8 cellular contexts compared by ENCODE assay signal in genomic region chr12:110743571-110744093, GRCh38. TPM values are rescaled to one million over a fixed set of nuclear protein-coding genes. Genes with fewer than 3 reads are reported as not detected.
DNase-seq lines count a peak whose midpoint lies in the region; ATAC-seq and TF ChIP-seq lines count a peak whose summit lies in the region.

No MANE protein-coding gene starts in this region.

- intact Hi-C loops in activated naive CD4-positive, alpha-beta T cell treated with anti-CD3 and anti-CD28 coated beads for 36 hours (cut with micrococcal nuclease), result loop anchor here (5.0 to 10.0 kb wide), 4 partner anchors 461 to 1101 kb away; partner anchors contain the start of genes ANKRD13A, ATP2A2, GIT2 and MAPKAPK5

- peak overlapping the region; percentile 99 for H3K4me3 Mint-ChIP-seq in activated naive CD4-positive, alpha-beta T cell treated with anti-CD3 and anti-CD28 coated beads for 36 hours
- H3K4me3 Mint-ChIP-seq in WTC11 (peak overlapping the region; percentile 99), glutamatergic neuron (ENCODE audit: unreplicated experiment) (peak overlapping the region; percentile 96)

- H3K27me3 Mint-ChIP-seq in activated naive CD4-positive, alpha-beta T cell treated with anti-CD3 and anti-CD28 coated beads for 36 hours (ENCODE audit: low read depth), result no peaks in the 10 kb centered on the region
- H3K27me3 Mint-ChIP-seq in WTC11 (ENCODE audit: low read depth), result no peaks in the 10 kb centered on the region; the same call in 1 of the 2 replicates
- H3K27me3 Mint-ChIP-seq in glutamatergic neuron (ENCODE audit: unreplicated experiment), result peaks cover 14% of the 10 kb centered on the region

- H3K36me3 Mint-ChIP-seq in activated naive CD4-positive, alpha-beta T cell treated with anti-CD3 and anti-CD28 coated beads for 36 hours (ENCODE audit: low read depth), result peaks cover 27% of the 10 kb centered on the region
- H3K36me3 Mint-ChIP-seq in WTC11 (peaks cover 14% of the 10 kb centered on the region), glutamatergic neuron (ENCODE audit: unreplicated experiment) (peaks cover 6% of the 10 kb centered on the region)

- TF ChIP-seq CTCF in WTC11 (IDR thresholded peaks at IDR 0.05) (no peak), glutamatergic neuron (IDR thresholded peaks at IDR 0.05; ENCODE audit: partially characterized antibody, unreplicated experiment) (no peak), omental fat pad (IDR thresholded peaks at IDR 0.05) (no peak)

- H3K9me3 Mint-ChIP-seq in activated naive CD4-positive, alpha-beta T cell treated with anti-CD3 and anti-CD28 coated beads for 36 hours, result no peaks in the 10 kb centered on the region
- H3K9me3 Mint-ChIP-seq in WTC11, result no peaks in the 10 kb centered on the region
- H3K9me3 Mint-ChIP-seq in glutamatergic neuron (ENCODE audit: unreplicated experiment), result peaks cover 11% of the 10 kb centered on the region

- CTCF ChIA-PET in activated naive CD4-positive, alpha-beta T cell treated with anti-CD3 and anti-CD28 coated beads for 36 hours (lab: Charles Lee), result interaction anchor here (0.6 to 1.6 kb wide), 2 partner anchors 25 to 83 kb away, joined by 3 to 6 read pairs; no protein-coding TSS in a partner anchor
- CTCF ChIA-PET in WTC11 (lab: Charles Lee), result interaction anchor here (0.6 kb wide), 3 partner anchors 12 to 477 kb away, joined by 3 read pairs; no protein-coding TSS in a partner anchor

- ATAC-seq in WTC11, result peak; percentile 10
- peak; percentile 33 for ATAC-seq in omental fat pad (ENCODE audit: low FRiP score)
- no peak for ATAC-seq in GM21723 (IDR thresholded peaks at IDR 0.05; ENCODE audit: unreplicated experiment)
- no peak for ATAC-seq in GM18502 (IDR thresholded peaks at IDR 0.05; ENCODE audit: poor library complexity, unreplicated experiment)

- H3K27ac Mint-ChIP-seq in activated naive CD4-positive, alpha-beta T cell treated with anti-CD3 and anti-CD28 coated beads for 36 hours, result no peak overlapping the region
- peak overlapping the region; percentile 76 for H3K27ac Mint-ChIP-seq in WTC11
- H3K27ac Mint-ChIP-seq in glutamatergic neuron (ENCODE audit: unreplicated experiment), result no peak overlapping the region

- DNase-seq in activated naive CD4-positive, alpha-beta T cell treated with anti-CD3 and anti-CD28 coated beads for 36 hours, result no peak
- DNase-seq in activated naive CD4-positive, alpha-beta T cell treated with anti-CD3 and anti-CD28 coated beads, Interleukin-2, amount 50 U/mL, for 16 hours, result no peak
- DNase-seq in WTC11 (ENCODE audit: low spot score) (peak; percentile 18), glutamatergic neuron (peak; percentile 18), omental fat pad (ENCODE audit: low spot score) (peak; percentile 49), DMS114 treated with DMSO at 0.1 percent for 48 hours (lab: John Stamatoyannopoulos, UW; ENCODE audit: unreplicated experiment) (no peak)

- POLR2A ChIA-PET in WTC11 (lab: Charles Lee), result interaction anchor here (0.6 to 1.7 kb wide), 3 partner anchors 11 to 188 kb away, joined by 3 to 4 read pairs (median 3); no protein-coding TSS in a partner anchor

- peaks cover 30% of the 10 kb centered on the region for H3K4me1 Mint-ChIP-seq in activated naive CD4-positive, alpha-beta T cell treated with anti-CD3 and anti-CD28 coated beads for 36 hours (ENCODE audit: low read depth)
- H3K4me1 Mint-ChIP-seq in WTC11, result peaks cover 32% of the 10 kb centered on the region
- H3K4me1 Mint-ChIP-seq in glutamatergic neuron (ENCODE audit: low read depth, unreplicated experiment), result peaks cover 29% of the 10 kb centered on the region

TF ChIP-seq in WTC11, 78 proteins besides CTCF, POLR2A, EP300 and RAD21:
- no peak for TF ChIP-seq FOXP4 (CRISPR knock-in tag; IDR thresholded peaks at IDR 0.05)
- TF ChIP-seq NFATC4 (CRISPR knock-in tag; IDR thresholded peaks at IDR 0.05), result no peak
- TF ChIP-seq KAT7 (CRISPR knock-in tag; IDR thresholded peaks at IDR 0.05; ENCODE audit: borderline replicate concordance), result 0 out of 2 replicates have a peak, but pooled peaks have one; percentile 25
- no peak for TF ChIP-seq TCF7 (CRISPR knock-in tag; IDR thresholded peaks at IDR 0.05; ENCODE audit: low read depth)
- TF ChIP-seq NFE2L1 (CRISPR knock-in tag; IDR thresholded peaks at IDR 0.05), result no peak
- no peak for TF ChIP-seq PRDM15 (CRISPR knock-in tag; IDR thresholded peaks at IDR 0.05)
- TF ChIP-seq, protein P1, sequence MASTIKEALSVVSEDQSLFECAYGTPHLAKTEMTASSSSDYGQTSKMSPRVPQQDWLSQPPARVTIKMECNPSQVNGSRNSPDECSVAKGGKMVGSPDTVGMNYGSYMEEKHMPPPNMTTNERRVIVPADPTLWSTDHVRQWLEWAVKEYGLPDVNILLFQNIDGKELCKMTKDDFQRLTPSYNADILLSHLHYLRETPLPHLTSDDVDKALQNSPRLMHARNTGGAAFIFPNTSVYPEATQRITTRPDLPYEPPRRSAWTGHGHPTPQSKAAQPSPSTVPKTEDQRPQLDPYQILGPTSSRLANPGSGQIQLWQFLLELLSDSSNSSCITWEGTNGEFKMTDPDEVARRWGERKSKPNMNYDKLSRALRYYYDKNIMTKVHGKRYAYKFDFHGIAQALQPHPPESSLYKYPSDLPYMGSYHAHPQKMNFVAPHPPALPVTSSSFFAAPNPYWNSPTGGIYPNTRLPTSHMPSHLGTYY (CRISPR knock-in tag; IDR thresholded peaks at IDR 0.05), result no peak
- TF ChIP-seq ELF4 (CRISPR knock-in tag; IDR thresholded peaks at IDR 0.05; ENCODE audit: low read depth), result no peak
- no peak for TF ChIP-seq TP53 (CRISPR knock-in tag; IDR thresholded peaks at IDR 0.05)
TF ChIP-seq in WTC11: peak in this region for 1.

RNA-seq across cellular contexts. Expression of gene PPP1CC, which starts 0.9 kb away (rescaled TPM):
- 100 to 1,000 TPM; 280 to 285 TPM for total RNA-seq in activated naive CD4-positive, alpha-beta T cell treated with anti-CD3 and anti-CD28 coated beads for 36 hours
- 313 to 321 TPM (median 316 TPM) in 3 replicates for total RNA-seq in WTC11 (2021)
- total RNA-seq in glutamatergic neuron (ENCODE audit: unreplicated experiment), result 137 TPM
- total RNA-seq in omental fat pad, result 100 to 1,000 TPM in 2 of 4 donors, 10 to 100 TPM in 2; 87.3 to 127 (median 104) TPM

RNA-seq across cellular contexts. Expression of gene HVCN1, which starts 54.7 kb away (rescaled TPM):
- total RNA-seq in activated naive CD4-positive, alpha-beta T cell treated with anti-CD3 and anti-CD28 coated beads for 36 hours, result 1 to 10 TPM; 2.6 to 3.1 TPM
- total RNA-seq in WTC11 (2021) (5.7 to 8.4 TPM (median 7.9 TPM) in 3 replicates), glutamatergic neuron (ENCODE audit: unreplicated experiment) (0.71 TPM), omental fat pad (10 to 100 TPM; 10.9 to 15.6 (median 12.2) TPM)

Comparison
In these comparisons a context has a peak if more than half of its experiments do, and no peak if none do; other contexts are left out.
1. DNase-seq: peak in WTC11 (single experiment), glutamatergic neuron (single experiment) and omental fat pad (single experiment); none in activated naive CD4-positive, alpha-beta T cell treated with anti-CD3 and anti-CD28 coated beads for 36 hours (single experiment), activated naive CD4-positive, alpha-beta T cell treated with anti-CD3 and anti-CD28 coated beads, Interleukin-2, amount 50 U/mL, for 16 hours (single experiment) and DMS114 treated with DMSO at 0.1 percent for 48 hours (single experiment).
2. ATAC-seq: peak in WTC11 (single experiment) and omental fat pad (single experiment); none in GM21723 (single experiment) and GM18502 (single experiment).
3. Peak in every context shown above with its lines, with median percentiles within 50 percentile points of each other: H3K4me3 Mint-ChIP-seq.